ENCODE assay signal across 10 cellular contexts in the genomic region with DNA sequence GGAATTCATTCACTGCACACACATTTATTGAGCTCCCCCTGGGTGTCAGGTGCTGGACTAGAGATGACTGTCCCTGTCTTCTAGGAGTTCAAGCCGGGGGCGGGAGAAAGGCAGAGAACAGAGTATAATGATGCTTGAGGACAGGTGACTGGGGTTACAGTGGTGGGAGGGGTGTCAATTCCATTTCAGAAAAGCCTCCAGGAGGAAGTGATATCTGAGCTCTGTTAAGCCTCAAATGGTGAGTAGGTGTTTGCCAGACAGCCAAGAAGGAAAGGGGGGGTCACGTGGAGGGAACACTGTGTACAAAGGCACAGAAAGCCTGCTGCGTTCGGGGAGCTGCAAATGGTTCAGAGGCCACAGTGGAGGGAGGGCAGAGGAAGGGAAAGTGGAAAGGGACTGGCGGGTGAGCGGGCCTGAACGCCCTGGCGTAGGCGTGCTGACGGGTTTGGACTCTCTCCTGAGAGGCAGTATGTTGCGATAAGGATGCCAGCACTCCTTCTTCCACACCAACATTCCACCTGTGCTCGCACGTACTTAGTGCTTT. TPM values are rescaled to one million over a fixed set of nuclear protein-coding genes. Genes with fewer than 3 reads are reported as not detected.
A peak's percentile ranks its signal among the peaks of the same experiment; 100 is the strongest.
DNase-seq lines count a peak whose midpoint lies in the region; ATAC-seq and TF ChIP-seq lines count a peak whose summit lies in the region.
"Had no signal": no experiment of that assay in that cellular context is flagged by ENCODE, and none has a peak within 500 bp of the region (broad histone marks: within the 10 kb centered on the region; RNA-seq: fewer than 3 reads in every experiment).

No MANE protein-coding gene starts in this region.

- TF ChIP-seq CTCF in ascending aorta (IDR thresholded peaks at IDR 0.05), result no peak
- TF ChIP-seq CTCF in type B pancreatic cell (conservative IDR thresholded peaks at IDR 0.05), result no peak
- TF ChIP-seq CTCF in endodermal cell (conservative IDR thresholded peaks at IDR 0.05), result no peak

- no peaks in the 10 kb centered on the region for H3K9me3 ChIP-seq in ascending aorta
- no peaks in the 10 kb centered on the region for H3K9me3 ChIP-seq in endodermal cell (ENCODE audit: control insufficient read depth, low read length)

- no peak for ATAC-seq in activated CD8-positive, alpha-beta memory T cell treated with anti-CD3 and anti-CD28 coated beads, Interleukin-2, amount 10 ng/mL, durations not matched to agents 7 days and 5 days
- peak; percentile 2 for ATAC-seq in left lobe of liver
- ATAC-seq in GM18517 (IDR thresholded peaks at IDR 0.05; ENCODE audit: unreplicated experiment), result no peak

- H3K27ac Mint-ChIP-seq in activated CD8-positive, alpha-beta memory T cell treated with anti-CD3 and anti-CD28 coated beads, Interleukin-2, amount 10 ng/mL, durations not matched to agents 7 days and 5 days, result no peak overlapping the region
- H3K27ac Mint-ChIP-seq in type B pancreatic cell (peak overlapping the region; percentile 29), endodermal cell (no peak overlapping the region)

- no peaks in the 10 kb centered on the region for H3K36me3 Mint-ChIP-seq in activated CD8-positive, alpha-beta memory T cell treated with anti-CD3 and anti-CD28 coated beads, Interleukin-2, amount 10 ng/mL, durations not matched to agents 7 days and 5 days
- H3K36me3 Mint-ChIP-seq in type B pancreatic cell (no peaks in the 10 kb centered on the region), endodermal cell (ENCODE audit: low read depth) (no peaks in the 10 kb centered on the region)

- H3K27me3 ChIP-seq in ascending aorta (no peaks in the 10 kb centered on the region), endodermal cell (ENCODE audit: control insufficient read depth, insufficient read depth, low read length, poor library complexity, severe bottlenecking) (peaks cover 21% of the 10 kb centered on the region)

- WGBS in endodermal cell (ENCODE audit: insufficient coverage in 1 of 2, insufficient read length in 1 of 2), 2 experiments, result 78 to 81% methylated on average over 4 to 14 of the region's 14 CpGs

- peaks cover 35% of the 10 kb centered on the region for H3K27me3 Mint-ChIP-seq in activated CD8-positive, alpha-beta memory T cell treated with anti-CD3 and anti-CD28 coated beads, Interleukin-2, amount 10 ng/mL, durations not matched to agents 7 days and 5 days
- H3K27me3 Mint-ChIP-seq in type B pancreatic cell, result peaks cover 46% of the 10 kb centered on the region
- H3K27me3 Mint-ChIP-seq in endodermal cell (ENCODE audit: insufficient read depth), result peaks cover 39% of the 10 kb centered on the region

- H3K4me3 ChIP-seq in ascending aorta, result peak overlapping the region in 1 of 2 donors; percentile 23
- no peak overlapping the region for H3K4me3 ChIP-seq in endodermal cell (ENCODE audit: low read length)

- H3K9me3 Mint-ChIP-seq in activated CD8-positive, alpha-beta memory T cell treated with anti-CD3 and anti-CD28 coated beads, Interleukin-2, amount 10 ng/mL, durations not matched to agents 7 days and 5 days (ENCODE audit: low read depth), result no peaks in the 10 kb centered on the region
- no peaks in the 10 kb centered on the region for H3K9me3 Mint-ChIP-seq in type B pancreatic cell
- H3K9me3 Mint-ChIP-seq in endodermal cell, result no peaks in the 10 kb centered on the region

- H3K4me1 ChIP-seq in ascending aorta (peaks cover 7 to 32% of the 10 kb centered on the region in 2 donors), endodermal cell (ENCODE audit: control insufficient read depth, insufficient read depth, low read length) (no peaks in the 10 kb centered on the region)

- peaks cover 29% of the 10 kb centered on the region for H3K4me1 Mint-ChIP-seq in activated CD8-positive, alpha-beta memory T cell treated with anti-CD3 and anti-CD28 coated beads, Interleukin-2, amount 10 ng/mL, durations not matched to agents 7 days and 5 days
- H3K4me1 Mint-ChIP-seq in type B pancreatic cell (ENCODE audit: unreplicated experiment) (peaks cover 8% of the 10 kb centered on the region), endodermal cell (peaks cover 6% of the 10 kb centered on the region)

- H3K36me3 ChIP-seq in ascending aorta (no peaks in the 10 kb centered on the region), endodermal cell (ENCODE audit: control insufficient read depth, insufficient read depth, low read length) (no peaks in the 10 kb centered on the region)

- H3K27ac ChIP-seq in ascending aorta, result peak overlapping the region; percentile 83 to 87
- H3K27ac ChIP-seq in endodermal cell (ENCODE audit: low read depth, low read length), result no peak overlapping the region
- H3K27ac ChIP-seq: KMS-11 had no signal

- peak; percentile 57 for DNase-seq in activated CD8-positive, alpha-beta memory T cell treated with anti-CD3 and anti-CD28 coated beads, Interleukin-2, amount 50 U/mL, for 48 hours
- DNase-seq in activated CD8-positive, alpha-beta memory T cell treated with anti-CD3 and anti-CD28 coated beads, Interleukin-2, amount 10 ng/mL, durations not matched to agents 7 days and 5 days, result no peak
- DNase-seq in ascending aorta (ENCODE audit: low spot score in 2 of 2) (peak; percentile 76 to 94), left lobe of liver (ENCODE audit: low spot score) (no peak), type B pancreatic cell (ENCODE audit: extremely low spot score, unreplicated experiment) (no peak), HT-29 (ENCODE audit: low spot score) (no peak), endodermal cell (no peak)

- no peak overlapping the region for H3K4me3 Mint-ChIP-seq in activated CD8-positive, alpha-beta memory T cell treated with anti-CD3 and anti-CD28 coated beads, Interleukin-2, amount 10 ng/mL, durations not matched to agents 7 days and 5 days
- H3K4me3 Mint-ChIP-seq in type B pancreatic cell (peak overlapping the region; percentile 39), endodermal cell (no peak overlapping the region)

- intact Hi-C loops in ascending aorta (cut with DNase I), result loop anchor here (2.0 kb wide), 1 partner anchor 433 kb away; no protein-coding TSS in a partner anchor

- CTCF ChIA-PET in activated CD8-positive, alpha-beta memory T cell treated with anti-CD3 and anti-CD28 coated beads, Interleukin-2, amount 10 ng/mL, durations not matched to agents 7 days and 5 days (lab: Charles Lee), result interaction anchor here (1.1 to 14.5 kb wide), 6 partner anchors 9 to 432 kb away, joined by 4 to 734 read pairs (median 26); a partner anchor contains a TSS

- no peak overlapping the region for H3K9ac ChIP-seq in endodermal cell (ENCODE audit: extremely low read depth, low read length, poor library complexity, severe bottlenecking)
- H3K9ac ChIP-seq: KMS-11 had no signal

RNA-seq across cellular contexts. Expression of a gene that starts 9.7 kb away (rescaled TPM):
- under 1 TPM in 1 of 2 experiments, not detected in 1; 0.09 TPM for total RNA-seq in activated CD8-positive, alpha-beta memory T cell treated with anti-CD3 and anti-CD28 coated beads, Interleukin-2, amount 10 ng/mL, durations not matched to agents 7 days and 5 days
- total RNA-seq in ascending aorta (30.3 TPM), left lobe of liver (0.08 TPM), type B pancreatic cell (ENCODE audit: low replicate concordance) (0.45 and 0.46 TPM in 2 replicates), endodermal cell (1 to 10 TPM; 3.0 to 5.9 TPM)
- not detected in 2 replicates for total RNA-seq in HT-29 (2014; rRNA removed; shearing (Covaris generic))
- polyA plus RNA-seq in endodermal cell (2013, experiment 1 of 2), result 1.4 TPM
- polyA plus RNA-seq in endodermal cell (2013, experiment 2 of 2), result 1.7 TPM
- total RNA-seq: Daoy had no signal

Comparison
In these comparisons a context has a peak if more than half of its experiments do, and no peak if none do; other contexts are left out.
1. DNase-seq: peak in activated CD8-positive, alpha-beta memory T cell treated with anti-CD3 and anti-CD28 coated beads, Interleukin-2, amount 50 U/mL, for 48 hours (single experiment) and ascending aorta (2 of 2); none in activated CD8-positive, alpha-beta memory T cell treated with anti-CD3 and anti-CD28 coated beads, Interleukin-2, amount 10 ng/mL, durations not matched to agents 7 days and 5 days (single experiment), left lobe of liver (single experiment), type B pancreatic cell (single experiment), HT-29 (single experiment) and endodermal cell (single experiment).